ENCODE assay signal across 1 cellular context in genomic region chr12:110558945-110559344, GRCh38.
TF ChIP-seq lines count a peak whose summit lies in the region.

No MANE protein-coding gene starts in this region.

TF ChIP-seq in HepG2, 621 proteins besides CTCF, POLR2A, EP300 and RAD21:
- peak; percentile 65 for TF ChIP-seq RFX1 (IDR thresholded peaks at IDR 0.05)
- TF ChIP-seq ZNF770 (CRISPR knock-in tag; IDR thresholded peaks at IDR 0.05), result peak; percentile 53; the same call in 1 of the 2 replicates
